Comparison of ENCODE assay signal across 19 cellular contexts in the genomic region with DNA sequence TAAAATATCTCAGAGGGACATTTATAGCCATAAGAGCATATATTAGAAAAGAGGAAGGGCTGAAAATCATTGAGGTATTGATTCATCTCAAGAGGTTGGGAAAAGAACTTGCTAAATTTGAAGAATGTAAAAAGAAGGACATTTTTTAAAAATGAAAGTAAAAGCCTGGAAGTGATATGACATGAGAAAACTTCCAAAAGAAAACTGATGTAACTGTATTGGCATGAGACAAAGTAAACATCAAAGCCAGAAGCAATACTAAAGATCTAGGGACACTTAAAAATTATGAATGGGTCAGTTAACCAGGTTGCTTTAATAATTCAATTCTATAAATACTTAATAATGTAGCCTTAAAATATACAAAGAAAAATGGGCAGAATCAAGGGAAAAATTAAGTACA. TPM values are rescaled to one million over a fixed set of nuclear protein-coding genes. Genes with fewer than 3 reads are reported as not detected.
DNase-seq lines count a peak whose midpoint lies in the region; ATAC-seq and TF ChIP-seq lines count a peak whose summit lies in the region.
"Had no signal": no experiment of that assay in that cellular context is flagged by ENCODE, and none has a peak within 500 bp of the region (broad histone marks: within the 10 kb centered on the region; RNA-seq: fewer than 3 reads in every experiment).

No MANE protein-coding gene starts in this region.

- TF ChIP-seq EP300 in tibial nerve (IDR thresholded peaks at IDR 0.05), result no peak

- in situ Hi-C loops in GM23248 (cut with MboI), result no loop called here
- in situ Hi-C loops in brain microvascular endothelial cell (cut with HindIII; ENCODE audit: low pct_ligation_motif_present, low sequenced_read_pairs), result no loop called here

- H2AFZ ChIP-seq in GM23248, result peak overlapping the region; percentile 67

- H3K9me2 ChIP-seq in GM23248 (ENCODE audit: insufficient read depth), result no peaks in the 10 kb centered on the region

- no peaks in the 10 kb centered on the region for H3K27me3 ChIP-seq in GM23248 (replicated peaks; ENCODE audit: insufficient read depth)
- no peaks in the 10 kb centered on the region for H3K27me3 ChIP-seq in brain microvascular endothelial cell (replicated peaks)
- H3K27me3 ChIP-seq in tibial nerve, result no peaks in the 10 kb centered on the region
- H3K27me3 ChIP-seq: gastroesophageal sphincter had no signal

- H3K4me3 ChIP-seq in GM23248 (peak overlapping the region; percentile 64), brain microvascular endothelial cell (ENCODE audit: low read depth, low read length) (no peak overlapping the region), tibial nerve (no peak overlapping the region)
- H3K4me3 ChIP-seq: gastroesophageal sphincter, SK-N-MC had no signal

- H3K4me1 ChIP-seq in GM23248 (ENCODE audit: insufficient read depth), result peaks cover 14% of the 10 kb centered on the region
- peaks cover 0 to 12% (median 2%) of the 10 kb centered on the region in 4 donors for H3K4me1 ChIP-seq in tibial nerve

- DNase-seq in AG08395 (ENCODE audit: low spot score) (peak; percentile 11), GM23248 (peak; percentile 46), brain microvascular endothelial cell (no peak), kidney tubule cell (ENCODE audit: low spot score) (peak; percentile 24), NCI-H1436 (lab: John Stamatoyannopoulos, UW) (no peak), glomerular visceral epithelial cell (ENCODE audit: extremely low spot score) (no peak), tibial nerve (ENCODE audit: low spot score in 2 of 2) (no peak)
- DNase-seq: activated CD8-positive, alpha-beta T cell treated with anti-CD3 and anti-CD28 coated beads for 36 hours; DMS79 treated with DMSO at 0.1 percent for 48 hours; effector CD4-positive, alpha-beta T cell; immature natural killer cell; midbrain; NCI-H2171; occipital lobe; small intestine had no signal

- H3K9ac ChIP-seq in GM23248, result peak overlapping the region; percentile 60

- H4K20me1 ChIP-seq in GM23248 (ENCODE audit: insufficient read depth), result no peaks in the 10 kb centered on the region

- H3K27ac ChIP-seq in GM23248, result peak overlapping the region; percentile 40
- H3K27ac ChIP-seq in brain microvascular endothelial cell, result peak overlapping the region; percentile 61
- H3K27ac ChIP-seq in tibial nerve, result no peak overlapping the region
- H3K27ac ChIP-seq: gastroesophageal sphincter, SK-N-MC had no signal

- peak overlapping the region; percentile 89 for H3K4me2 ChIP-seq in GM23248 (ENCODE audit: unreplicated experiment)

- no peak for ATAC-seq in GM19023 (IDR thresholded peaks at IDR 0.05; ENCODE audit: unreplicated experiment)
- ATAC-seq: activated CD8-positive, alpha-beta T cell treated with anti-CD3 and anti-CD28 coated beads for 36 hours; activated T-helper 17 cell treated with anti-CD3 and anti-CD28 coated beads, Interleukin-2, amount 50 U/mL, for 72 hours; gastroesophageal sphincter had no signal

- H3F3A ChIP-seq in GM23248 (ENCODE audit: insufficient read depth), result no peaks in the 10 kb centered on the region

- H3K36me3 ChIP-seq in GM23248 (ENCODE audit: low read depth) (no peaks in the 10 kb centered on the region), brain microvascular endothelial cell (replicated peaks) (no peaks in the 10 kb centered on the region), tibial nerve (peaks cover 0 to 39% (median 0%) of the 10 kb centered on the region in 3 donors)

- no peak for TF ChIP-seq POLR2A in tibial nerve (IDR thresholded peaks at IDR 0.05)

- H3K79me2 ChIP-seq in GM23248 (ENCODE audit: insufficient read depth), result 0 out of 2 replicates have a peak, but pooled peaks cover 15% of the 10 kb centered on the region

- no peak for TF ChIP-seq CTCF in brain microvascular endothelial cell (IDR thresholded peaks at IDR 0.05; ENCODE audit: low read depth, low read length, missing control alignments)
- no peak for TF ChIP-seq CTCF in tibial nerve (IDR thresholded peaks at IDR 0.05)

- H3K9me3 ChIP-seq in GM23248 (ENCODE audit: low read depth) (no peaks in the 10 kb centered on the region), tibial nerve (peaks cover 0 to 24% (median 0%) of the 10 kb centered on the region in 4 donors)

RNA-seq across cellular contexts. Expression of a gene that starts 31.9 kb away (rescaled TPM):
- 12.6 and 21.0 TPM in 2 replicates for total RNA-seq in GM23248 (2014; rRNA removed; shearing (Covaris generic))
- polyA plus RNA-seq in GM23248 (2016; fragmentation: Nextera tagmentation; extraction: Ambion mirVana), result 28.8 and 29.7 TPM in 2 replicates
- 10 to 100 TPM; 21.4 to 32.7 (median 27.8) TPM for total RNA-seq in tibial nerve

RNA-seq across cellular contexts. Expression of a gene that starts 32.0 kb away (rescaled TPM):
- total RNA-seq in GM23248 (2014; rRNA removed; shearing (Covaris generic)), result 93.5 and 108 TPM in 2 replicates
- 197 and 201 TPM in 2 replicates for polyA plus RNA-seq in GM23248 (2016; fragmentation: Nextera tagmentation; extraction: Ambion mirVana)
- total RNA-seq in tibial nerve, result 10 to 100 TPM; 32.7 to 56.8 (median 49.1) TPM

Comparison
In these comparisons a context has a peak if more than half of its experiments do, and no peak if none do; other contexts are left out.
1. DNase-seq: peak in AG08395 (single experiment), GM23248 (single experiment) and kidney tubule cell (single experiment); none in brain microvascular endothelial cell (single experiment), NCI-H1436 (single experiment), glomerular visceral epithelial cell (single experiment) and tibial nerve (0 of 2).
2. H3K27ac ChIP-seq: peak in GM23248 (single experiment) and brain microvascular endothelial cell (single experiment); none in tibial nerve (0 of 4).